Comparison of ENCODE assay signal across 21 cellular contexts in the genomic region with DNA sequence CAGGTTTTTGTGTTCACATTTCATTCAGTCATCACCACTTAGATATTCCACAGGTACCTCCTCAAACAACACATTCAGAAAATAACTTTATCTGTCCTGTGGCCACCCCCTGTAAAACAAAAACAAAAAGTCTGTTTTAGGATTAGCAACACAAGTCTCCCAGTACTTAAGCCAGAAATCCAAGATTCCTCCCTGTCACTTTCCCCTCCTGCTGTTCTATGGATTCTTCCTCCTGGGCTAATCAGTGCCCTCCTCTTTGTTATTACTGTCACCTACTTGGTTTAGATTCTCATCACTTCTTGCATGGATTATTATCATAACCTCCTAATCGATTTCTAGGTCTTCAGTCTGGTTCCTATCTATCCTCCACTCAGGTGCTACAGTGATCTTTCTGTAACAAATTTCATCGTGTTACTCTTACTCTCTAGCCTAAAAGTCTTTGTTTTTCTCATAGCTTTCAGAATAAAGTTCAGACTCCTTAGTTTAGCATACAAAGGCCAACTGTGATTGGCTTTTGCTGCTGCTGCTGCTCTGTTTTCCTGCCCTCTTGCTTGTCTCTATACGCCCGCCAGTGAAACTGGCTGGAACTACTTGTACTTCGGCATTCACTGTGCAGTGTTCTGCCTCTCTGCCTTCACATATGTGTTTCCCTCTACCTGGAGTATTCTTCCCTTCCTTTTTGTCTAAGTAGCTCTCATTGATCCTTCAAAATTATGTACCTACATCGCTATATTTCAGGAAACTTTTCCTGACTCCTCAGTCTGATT. TPM values are rescaled to one million over a fixed set of nuclear protein-coding genes. Genes with fewer than 3 reads are reported as not detected.
DNase-seq lines count a peak whose midpoint lies in the region; ATAC-seq and TF ChIP-seq lines count a peak whose summit lies in the region.
"Had no signal": no experiment of that assay in that cellular context is flagged by ENCODE, and none has a peak within 500 bp of the region (broad histone marks: within the 10 kb centered on the region; RNA-seq: fewer than 3 reads in every experiment).

No MANE protein-coding gene starts in this region.

- H3K27ac ChIP-seq in cardiac muscle cell, result peak overlapping the region; percentile 20
- H3K27ac ChIP-seq: KMS-11, RWPE1, SJCRH30 had no signal

- H3K27me3 ChIP-seq in cardiac muscle cell, result no peaks in the 10 kb centered on the region
- H3K27me3 ChIP-seq: SJCRH30 had no signal

- no peak overlapping the region for H3K4me3 ChIP-seq in cardiac muscle cell
- H3K4me3 ChIP-seq in mucosa of descending colon, result no peak overlapping the region
- H3K4me3 ChIP-seq: SJCRH30 had no signal

- ATAC-seq in left ventricle myocardium superior (no peak), HG03175 (IDR thresholded peaks at IDR 0.05; ENCODE audit: unreplicated experiment) (no peak), mucosa of descending colon (no peak), GM18858 (IDR thresholded peaks at IDR 0.05; ENCODE audit: unreplicated experiment) (no peak), GM18868 (IDR thresholded peaks at IDR 0.05; ENCODE audit: unreplicated experiment) (no peak)
- ATAC-seq: PC-3 had no signal

- H3K9me3 ChIP-seq in cardiac muscle cell (ENCODE audit: low read depth) (no peaks in the 10 kb centered on the region), mucosa of descending colon (no peaks in the 10 kb centered on the region)
- H3K9me3 ChIP-seq: Caco-2, SJCRH30 had no signal

- intact Hi-C loops in left ventricle myocardium superior (cut with micrococcal nuclease), result no loop called here
- intact Hi-C loops in mucosa of descending colon (cut with DNase I, micrococcal nuclease), result no loop called here

- DNase-seq in cardiac muscle cell (ENCODE audit: low read depth in 1 of 2, low spot score in 1 of 2) (no peak), left ventricle myocardium superior (no peak), inferior parietal cortex (ENCODE audit: extremely low spot score) (peak; percentile 32), pons (ENCODE audit: low spot score) (peak; percentile 68), mucosa of descending colon (no peak)
- DNase-seq: Caco-2; CD4-positive, alpha-beta T cell; DMS153; GDM1; MV-4-11; NCI-H1417; NCI-H187; NCI-H2107; NCI-H524; PC-3; SJCRH30 had no signal

- no peaks in the 10 kb centered on the region for H3K36me3 ChIP-seq in cardiac muscle cell
- no peaks in the 10 kb centered on the region for H3K36me3 ChIP-seq in mucosa of descending colon (ENCODE audit: low read depth)
- H3K36me3 ChIP-seq: SJCRH30 had no signal

- TF ChIP-seq CTCF in cardiac muscle cell (IDR thresholded peaks at IDR 0.05; ENCODE audit: low read depth, low read length) (no peak), mucosa of descending colon (IDR thresholded peaks at IDR 0.05) (no peak)

- H3K4me1 ChIP-seq in cardiac muscle cell (ENCODE audit: low read depth) (no peaks in the 10 kb centered on the region), mucosa of descending colon (ENCODE audit: low read depth) (peaks cover 3% of the 10 kb centered on the region)
- H3K4me1 ChIP-seq: SJCRH30 had no signal

RNA-seq across cellular contexts. Expression of a gene that starts 32.2 kb away (rescaled TPM):
- total RNA-seq in cardiac muscle cell, result 31.3 and 43.9 TPM in 2 replicates
- polyA plus RNA-seq in cardiac muscle cell, result 18.3 and 35.7 TPM in 2 replicates
- total RNA-seq in left ventricle myocardium superior, result 105 TPM
- total RNA-seq in mucosa of descending colon, result 10 to 100 TPM; 16.4 to 33.8 (median 28.5) TPM

Comparison
In these comparisons a context has a peak if more than half of its experiments do, and no peak if none do; other contexts are left out.
1. DNase-seq: peak in inferior parietal cortex (single experiment) and pons (single experiment); none in cardiac muscle cell (0 of 2), left ventricle myocardium superior (single experiment) and mucosa of descending colon (0 of 3).